ENCODE assay signal across 7 cellular contexts in genomic region chr11:110389946-110390345, GRCh38.
"Had no signal": no experiment of that assay in that cellular context is flagged by ENCODE, and none has a peak within 500 bp of the region (broad histone marks: within the 10 kb centered on the region; RNA-seq: fewer than 3 reads in every experiment).

No MANE protein-coding gene starts in this region.

- DNase-seq: H9, HCEC 1CT, KG1 had no signal

- H3K4me3 ChIP-seq: GM23338 had no signal

- H2AFZ ChIP-seq: GM23338 had no signal

- H3K4me2 ChIP-seq: GM23338 had no signal

- ATAC-seq: GM23338 had no signal

- FAIRE-seq: H1, H54, HTR-8/SVneo had no signal
